9 cellular contexts compared by ENCODE assay signal in the genomic region with DNA sequence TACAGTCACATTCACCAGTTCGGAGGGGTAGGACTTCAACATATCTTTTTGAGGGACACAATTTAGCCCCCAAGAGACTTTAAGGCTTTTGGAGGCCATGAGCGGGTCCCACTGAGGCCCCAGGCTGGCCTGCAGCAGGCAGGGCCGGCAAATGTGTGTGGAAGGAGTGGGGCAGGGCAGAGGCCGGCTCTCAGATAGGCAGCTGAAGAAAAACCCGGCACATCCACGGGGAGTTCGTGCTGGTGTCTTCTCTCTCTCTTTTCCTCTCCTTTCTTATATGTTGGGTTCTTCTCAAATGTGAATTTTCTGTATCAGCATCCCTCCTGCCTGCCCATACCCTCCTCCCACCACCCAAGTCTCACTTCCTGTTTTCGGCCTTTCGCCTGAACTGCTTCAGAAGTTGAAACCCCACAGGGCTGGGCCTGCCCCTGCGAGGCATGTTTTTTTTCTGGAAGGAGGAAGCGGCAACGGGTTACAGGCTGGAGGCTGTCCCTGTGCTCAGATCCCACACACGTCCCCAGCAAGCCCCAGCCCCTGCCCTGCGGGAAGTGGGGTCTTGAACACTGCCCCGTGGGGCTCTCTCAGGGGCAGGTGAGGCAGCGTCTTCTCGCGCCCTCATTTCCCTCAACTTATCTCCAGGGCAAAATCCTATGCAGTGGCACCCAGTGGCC. TPM values are rescaled to one million over a fixed set of nuclear protein-coding genes. Genes with fewer than 3 reads are reported as not detected.
DNase-seq lines count a peak whose midpoint lies in the region; ATAC-seq, FAIRE-seq and TF ChIP-seq lines count a peak whose summit lies in the region.
"Had no signal": no experiment of that assay in that cellular context is flagged by ENCODE, and none has a peak within 500 bp of the region (broad histone marks: within the 10 kb centered on the region; RNA-seq: fewer than 3 reads in every experiment).

No MANE protein-coding gene starts in this region.

- no peaks in the 10 kb centered on the region for H3K9me3 Mint-ChIP-seq in chondrocyte (ENCODE audit: low read depth)

- TF ChIP-seq CTCF in chondrocyte (IDR thresholded peaks at IDR 0.05) (no peak), D721Med (IDR thresholded peaks at IDR 0.05; ENCODE audit: insufficient read depth, missing control alignments) (no peak)

- FAIRE-seq in GM18507 (lab: Jason Lieb, UNC) (peak; percentile 98), D721Med (lab: Jason Lieb, UNC) (no peak)
- FAIRE-seq: bronchial epithelial cell had no signal

- no peak overlapping the region for H3K4me3 Mint-ChIP-seq in chondrocyte (ENCODE audit: unreplicated experiment)

- peaks cover 9% of the 10 kb centered on the region for H3K27me3 Mint-ChIP-seq in chondrocyte (ENCODE audit: low read depth)

- H3K36me3 Mint-ChIP-seq in chondrocyte (ENCODE audit: low read depth): no peaks in the 10 kb centered on the region

- DNase-seq in GM18507 (ENCODE audit: extremely low spot score, insufficient read length, low read depth) (peak; percentile 69), MV-4-11 (lab: John Stamatoyannopoulos, UW) (peak; percentile 98), chondrocyte (ENCODE audit: low spot score) (peak; percentile 68), ureter (ENCODE audit: low spot score) (peak; percentile 64), occipital lobe (lab: John Stamatoyannopoulos, UW) (no peak), D721Med (ENCODE audit: insufficient read length, low spot score) (no peak)
- DNase-seq in NK-92 treated with Interleukin-12 subunit alpha and Interleukin-12 subunit beta, amount 100 ng/mL, for 24 hours (lab: John Stamatoyannopoulos, UW): no peak

- peak; percentile 36 for ATAC-seq in GM21737 (IDR thresholded peaks at IDR 0.05; ENCODE audit: unreplicated experiment)

- peaks cover 18% of the 10 kb centered on the region for H3K4me1 Mint-ChIP-seq in chondrocyte (ENCODE audit: low read depth)

- H3K27ac Mint-ChIP-seq in chondrocyte (ENCODE audit: unreplicated experiment): no peak overlapping the region

RNA-seq across cellular contexts. Expression of a gene that starts 9.8 kb away (rescaled TPM):
- total RNA-seq in chondrocyte: 0.29 TPM in 1 of 3 replicates, not detected in the others
- total RNA-seq in ureter: not detected
- not detected for total RNA-seq in occipital lobe
- total RNA-seq: bronchial epithelial cell had no signal

RNA-seq across cellular contexts. Expression of a gene that starts 51.2 kb away (rescaled TPM):
- 18.0 to 21.2 TPM (median 18.6 TPM) in 3 replicates for total RNA-seq in chondrocyte
- total RNA-seq in ureter: 24.5 TPM
- total RNA-seq in occipital lobe: 14.3 TPM

Comparison
In these comparisons a context has a peak if more than half of its experiments do, and no peak if none do; other contexts are left out.
1. DNase-seq: peak in GM18507 (single experiment), MV-4-11 (single experiment), chondrocyte (single experiment) and ureter (single experiment); none in NK-92 treated with Interleukin-12 subunit alpha and Interleukin-12 subunit beta, amount 100 ng/mL, for 24 hours (single experiment), occipital lobe (single experiment) and D721Med (single experiment).